In genomic region chr17:63675607-63676539, GRCh38 we compare ENCODE assay signal across 8 cellular contexts. TPM values are rescaled to one million over a fixed set of nuclear protein-coding genes. Genes with fewer than 3 reads are reported as not detected.
DNase-seq lines count a peak whose midpoint lies in the region; ATAC-seq and TF ChIP-seq lines count a peak whose summit lies in the region.

No MANE protein-coding gene starts in this region.

- peak overlapping the region; percentile 97 for H3K27ac ChIP-seq in VCaP

- TF ChIP-seq CTCF in VCaP (conservative IDR thresholded peaks at IDR 0.05), result no peak

- ATAC-seq in Right ventricle myocardium inferior (peak; percentile 76), Right ventricle myocardium superior (ENCODE audit: poor library complexity) (peak; percentile 93), sciatic nerve (peak; percentile 92), HG03045 (IDR thresholded peaks at IDR 0.05; ENCODE audit: unreplicated experiment) (no peak), GM18870 (IDR thresholded peaks at IDR 0.05; ENCODE audit: unreplicated experiment) (no peak)

- DNase-seq in Right ventricle myocardium inferior (ENCODE audit: missing footprints) (peak; percentile 79), cardiac septum (ENCODE audit: low spot score) (no peak), Right ventricle myocardium superior (peak; percentile 78), sciatic nerve (ENCODE audit: low spot score) (peak; percentile 83), KG1 (lab: John Stamatoyannopoulos, UW) (no peak)

- intact Hi-C loops in Right ventricle myocardium inferior (cut with DNase I), result no loop called here
- intact Hi-C loops in cardiac septum (cut with DNase I), result no loop called here
- intact Hi-C loops in Right ventricle myocardium superior (cut with DNase I), result no loop called here
- intact Hi-C loops in sciatic nerve (cut with DNase I), result no loop called here

RNA-seq across cellular contexts. Expression of gene LIMD2, which starts 24.1 kb away (rescaled TPM):
- total RNA-seq in Right ventricle myocardium inferior (3.4 TPM), cardiac septum (7.5 TPM), Right ventricle myocardium superior (2.4 TPM), sciatic nerve (20.7 TPM)

RNA-seq across cellular contexts. Expression of gene MAP3K3, which starts 53.7 kb away (rescaled TPM):
- total RNA-seq in Right ventricle myocardium inferior, result 38.4 TPM
- total RNA-seq in cardiac septum, result 101 TPM
- 31.3 TPM for total RNA-seq in Right ventricle myocardium superior
- 63.4 TPM for total RNA-seq in sciatic nerve

Comparison
In these comparisons a context has a peak if more than half of its experiments do, and no peak if none do; other contexts are left out.
1. DNase-seq: peak in Right ventricle myocardium inferior (single experiment), Right ventricle myocardium superior (single experiment) and sciatic nerve (single experiment); none in cardiac septum (single experiment) and KG1 (single experiment).
2. ATAC-seq: peak in Right ventricle myocardium inferior (single experiment), Right ventricle myocardium superior (single experiment) and sciatic nerve (single experiment); none in HG03045 (single experiment) and GM18870 (single experiment).